Comparison of ENCODE assay signal across 20 cellular contexts in the genomic region with DNA sequence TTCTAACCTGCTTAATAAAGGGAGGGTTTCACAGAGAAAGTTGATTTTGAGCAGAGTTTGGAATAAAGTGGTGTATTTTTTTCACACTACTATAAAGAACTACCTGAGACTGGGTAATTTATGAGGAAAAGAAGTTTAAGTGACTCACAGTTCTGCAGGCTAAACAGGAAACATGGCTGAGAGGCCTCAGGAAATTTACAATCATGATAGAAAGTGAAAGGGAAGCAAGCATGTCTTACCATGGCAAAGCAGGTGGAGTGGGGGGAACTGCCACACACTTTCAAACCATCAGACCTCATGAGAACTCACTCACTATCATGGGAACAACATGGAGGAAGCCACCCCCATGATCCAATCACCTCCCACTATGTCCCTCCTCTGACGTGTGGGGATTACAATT.
DNase-seq lines count a peak whose midpoint lies in the region; ATAC-seq, FAIRE-seq and TF ChIP-seq lines count a peak whose summit lies in the region.
"Had no signal": no experiment of that assay in that cellular context is flagged by ENCODE, and none has a peak within 500 bp of the region (broad histone marks: within the 10 kb centered on the region; RNA-seq: fewer than 3 reads in every experiment).

No MANE protein-coding gene starts in this region.

- H3K36me3 Mint-ChIP-seq in activated naive CD8-positive, alpha-beta T cell treated with anti-CD3 and anti-CD28 coated beads, Interleukin-2, amount 50 U/mL, for 24 hours (ENCODE audit: low read depth): no peaks in the 10 kb centered on the region
- no peaks in the 10 kb centered on the region for H3K36me3 Mint-ChIP-seq in activated naive CD8-positive, alpha-beta T cell treated with anti-CD3 and anti-CD28 coated beads for 36 hours
- H3K36me3 Mint-ChIP-seq: activated CD4-positive, alpha-beta memory T cell treated with anti-CD3 and anti-CD28 coated beads for 36 hours; CD4-positive, CD25-positive, alpha-beta regulatory T cell; T-cell had no signal

- H3K27me3 Mint-ChIP-seq in activated naive CD8-positive, alpha-beta T cell treated with anti-CD3 and anti-CD28 coated beads, Interleukin-2, amount 50 U/mL, for 24 hours: no peaks in the 10 kb centered on the region
- H3K27me3 Mint-ChIP-seq in activated naive CD8-positive, alpha-beta T cell treated with anti-CD3 and anti-CD28 coated beads for 36 hours: no peaks in the 10 kb centered on the region
- H3K27me3 Mint-ChIP-seq: CD4-positive, CD25-positive, alpha-beta regulatory T cell had no signal

- ATAC-seq in activated naive CD8-positive, alpha-beta T cell treated with anti-CD3 and anti-CD28 coated beads, Interleukin-2, amount 50 U/mL, for 24 hours: peak; percentile 40
- ATAC-seq in HG03097 (IDR thresholded peaks at IDR 0.05; ENCODE audit: low FRiP score, unreplicated experiment) (peak; percentile 59), heart right ventricle (no peak), HG02798 (IDR thresholded peaks at IDR 0.05; ENCODE audit: poor library complexity, unreplicated experiment) (no peak)
- ATAC-seq: A549, T-cell had no signal

- H3K4me1 ChIP-seq in thymus (ENCODE audit: control insufficient read depth, insufficient read depth, low read length): no peaks in the 10 kb centered on the region
- peaks cover 0 to 7% (median 0%) of the 10 kb centered on the region in 9 donors for H3K4me1 ChIP-seq in heart right ventricle
- H3K4me1 ChIP-seq: A549 had no signal

- H3K4me3 ChIP-seq in bronchial epithelial cell (ENCODE audit: low read depth, low read length) (no peak overlapping the region), thymus (ENCODE audit: low read length) (no peak overlapping the region), heart right ventricle (no peak overlapping the region)
- H3K4me3 ChIP-seq: A549, esophagus muscularis mucosa had no signal

- H3K4me1 Mint-ChIP-seq in activated naive CD8-positive, alpha-beta T cell treated with anti-CD3 and anti-CD28 coated beads, Interleukin-2, amount 50 U/mL, for 24 hours: peaks cover 11% of the 10 kb centered on the region
- H3K4me1 Mint-ChIP-seq in activated naive CD8-positive, alpha-beta T cell treated with anti-CD3 and anti-CD28 coated beads for 36 hours: no peaks in the 10 kb centered on the region
- H3K4me1 Mint-ChIP-seq: CD4-positive, CD25-positive, alpha-beta regulatory T cell had no signal

- H3K36me3 ChIP-seq in bronchial epithelial cell (ENCODE audit: control insufficient read depth, insufficient read depth, low read length): no peaks in the 10 kb centered on the region
- H3K36me3 ChIP-seq in thymus (ENCODE audit: control insufficient read depth, insufficient read depth): no peaks in the 10 kb centered on the region
- no peaks in the 10 kb centered on the region for H3K36me3 ChIP-seq in heart right ventricle
- H3K36me3 ChIP-seq: esophagus muscularis mucosa, neutrophil had no signal

- TF ChIP-seq CTCF in bronchial epithelial cell (IDR thresholded peaks at IDR 0.05; ENCODE audit: insufficient read depth, low read length, severe bottlenecking): no peak
- TF ChIP-seq CTCF in heart right ventricle (IDR thresholded peaks at IDR 0.05): no peak

- no peak overlapping the region for H3K27ac Mint-ChIP-seq in activated naive CD8-positive, alpha-beta T cell treated with anti-CD3 and anti-CD28 coated beads, Interleukin-2, amount 50 U/mL, for 24 hours
- H3K27ac Mint-ChIP-seq in activated naive CD8-positive, alpha-beta T cell treated with anti-CD3 and anti-CD28 coated beads for 36 hours: no peak overlapping the region
- H3K27ac Mint-ChIP-seq: activated CD4-positive, alpha-beta memory T cell treated with anti-CD3 and anti-CD28 coated beads for 36 hours; T-cell had no signal

- no peak overlapping the region for H3K4me3 Mint-ChIP-seq in activated naive CD8-positive, alpha-beta T cell treated with anti-CD3 and anti-CD28 coated beads, Interleukin-2, amount 50 U/mL, for 24 hours
- no peak overlapping the region for H3K4me3 Mint-ChIP-seq in activated naive CD8-positive, alpha-beta T cell treated with anti-CD3 and anti-CD28 coated beads for 36 hours
- H3K4me3 Mint-ChIP-seq: activated CD4-positive, alpha-beta memory T cell treated with anti-CD3 and anti-CD28 coated beads for 36 hours; CD4-positive, CD25-positive, alpha-beta regulatory T cell; T-cell had no signal

- peak overlapping the region; percentile 18 for H3K27ac ChIP-seq in thymus (ENCODE audit: low read depth)
- H3K27ac ChIP-seq in heart right ventricle: no peak overlapping the region
- H3K27ac ChIP-seq: A549, esophagus muscularis mucosa, neutrophil had no signal

- no peak for DNase-seq in activated naive CD8-positive, alpha-beta T cell treated with anti-CD3 and anti-CD28 coated beads, Interleukin-2, amount 50 U/mL, for 24 hours
- no peak for DNase-seq in activated naive CD8-positive, alpha-beta T cell treated with anti-CD3 and anti-CD28 coated beads for 36 hours
- DNase-seq in bronchial epithelial cell (ENCODE audit: low read depth): peak; percentile 45
- DNase-seq in NCI-H1436 (lab: John Stamatoyannopoulos, UW): no peak
- DNase-seq in heart right ventricle: no peak
- DNase-seq: activated CD4-positive, alpha-beta memory T cell treated with anti-CD3 and anti-CD28 coated beads for 36 hours; activated T-cell treated with anti-CD3 and anti-CD28 coated beads, Interleukin-2, amount 50 U/mL, for 48 hours; caudate nucleus; CD4-positive, CD25-positive, alpha-beta regulatory T cell; kidney; NCI-H1694; stimulated activated naive CD4-positive, alpha-beta T cell treated with Interleukin-2 at 50 U/mL for 16 hours; T-cell had no signal

- intact Hi-C loops in heart right ventricle (cut with DNase I): no loop called here

- H3K9me3 ChIP-seq in thymus (ENCODE audit: control insufficient read depth) (no peaks in the 10 kb centered on the region), heart right ventricle (no peaks in the 10 kb centered on the region)
- H3K9me3 ChIP-seq: A549, esophagus muscularis mucosa, neutrophil had no signal

- H3K27me3 ChIP-seq in bronchial epithelial cell (ENCODE audit: control insufficient read depth, insufficient read depth, low read length) (no peaks in the 10 kb centered on the region), thymus (ENCODE audit: control insufficient read depth, insufficient read depth) (no peaks in the 10 kb centered on the region), heart right ventricle (no peaks in the 10 kb centered on the region)
- H3K27me3 ChIP-seq: esophagus muscularis mucosa, neutrophil had no signal

- H3K9me3 Mint-ChIP-seq in activated naive CD8-positive, alpha-beta T cell treated with anti-CD3 and anti-CD28 coated beads, Interleukin-2, amount 50 U/mL, for 24 hours: no peaks in the 10 kb centered on the region
- no peaks in the 10 kb centered on the region for H3K9me3 Mint-ChIP-seq in activated naive CD8-positive, alpha-beta T cell treated with anti-CD3 and anti-CD28 coated beads for 36 hours
- H3K9me3 Mint-ChIP-seq: activated CD4-positive, alpha-beta memory T cell treated with anti-CD3 and anti-CD28 coated beads for 36 hours; T-cell had no signal

- WGBS in thymus: 46% methylated on average over 1 of the region's 1 CpG
- WGBS in heart right ventricle, 2 donors: 78 to 80% methylated on average over 1 of the region's 1 CpG

- no peak for FAIRE-seq in bronchial epithelial cell (lab: Jason Lieb, UNC)
- FAIRE-seq: A549, H1, kidney had no signal

Comparison
In these comparisons a context has a peak if more than half of its experiments do, and no peak if none do; other contexts are left out.
1. ATAC-seq: peak in activated naive CD8-positive, alpha-beta T cell treated with anti-CD3 and anti-CD28 coated beads, Interleukin-2, amount 50 U/mL, for 24 hours (single experiment) and HG03097 (single experiment); none in heart right ventricle (0 of 8) and HG02798 (single experiment).